3 cellular contexts compared by ENCODE assay signal in genomic region chr2:193816008-193816407, GRCh38.
TF ChIP-seq lines count a peak whose summit lies in the region.

No MANE protein-coding gene starts in this region.

TF ChIP-seq in SK-N-SH, 30 proteins besides CTCF, POLR2A, EP300 and RAD21 (continued from another document):
- TF ChIP-seq ZBTB33 (IDR thresholded peaks at IDR 0.05; ENCODE audit: borderline replicate concordance, low read depth): no peak
- TF ChIP-seq CHD2 (IDR thresholded peaks at IDR 0.05; ENCODE audit: low read length, partially characterized antibody): no peak
- TF ChIP-seq JUND (IDR thresholded peaks at IDR 0.05): no peak

TF ChIP-seq in SK-N-SH treated with all-trans-retinoic acid at 6 μM for 48 hours, 23 proteins besides CTCF, POLR2A, EP300 and RAD21 (continued from another document):
- TF ChIP-seq TSHZ2 (CRISPR knock-in tag; IDR thresholded peaks at IDR 0.05) (no peak), CSDC2 (CRISPR knock-in tag; IDR thresholded peaks at IDR 0.05) (no peak)

TF ChIP-seq in HepG2, 621 proteins besides CTCF, POLR2A, EP300 and RAD21 (continued from another document):
- TF ChIP-seq FOXK2 (IDR thresholded peaks at IDR 0.05) (no peak), RFXANK (CRISPR knock-in tag; IDR thresholded peaks at IDR 0.05) (no peak), ZNF510 (CRISPR knock-in tag; IDR thresholded peaks at IDR 0.05; ENCODE audit: low read depth) (no peak), HNF4A (CRISPR knock-in tag; IDR thresholded peaks at IDR 0.05) (peak; percentile 46; the same call in 1 of the 2 replicates), ZNF44 (CRISPR knock-in tag; IDR thresholded peaks at IDR 0.05) (no peak), FOXA1 (IDR thresholded peaks at IDR 0.05) (no peak), FOXA1 (CRISPR knock-in tag; IDR thresholded peaks at IDR 0.05) (peak; percentile 49), JUND (CRISPR knock-in tag; IDR thresholded peaks at IDR 0.05) (no peak), ZNF687 (CRISPR knock-in tag; IDR thresholded peaks at IDR 0.05) (no peak), LBX2 (CRISPR knock-in tag; IDR thresholded peaks at IDR 0.05; ENCODE audit: borderline replicate concordance) (no peak)
